Comparison of ENCODE assay signal across 28 cellular contexts in genomic region chr2:2836343-2837070, GRCh38.
"Had no signal": no experiment of that assay in that cellular context is flagged by ENCODE, and none has a peak within 500 bp of the region (broad histone marks: within the 10 kb centered on the region; RNA-seq: fewer than 3 reads in every experiment).

No MANE protein-coding gene starts in this region.

- H3K27ac Mint-ChIP-seq: activated CD8-positive, alpha-beta T cell treated with anti-CD3 and anti-CD28 coated beads, Interleukin-2, amount 10 ng/mL, durations not matched to agents 7 days and 5 days; activated naive CD4-positive, alpha-beta T cell treated with anti-CD3 and anti-CD28 coated beads, Interleukin-2, amount 10 ng/mL, durations not matched to agents 7 days and 5 days; activated naive CD8-positive, alpha-beta T cell treated with anti-CD3 and anti-CD28 coated beads, Interleukin-2, amount 10 ng/mL, durations not matched to agents 7 days and 5 days; activated T-cell treated with anti-CD3 and anti-CD28 coated beads, Interleukin-2, amount 50 U/mL, for 24 hours; mesothelial cell of epicardium; naive thymus-derived CD4-positive, alpha-beta T cell; T-helper 17 cell had no signal

- H3K4me3 Mint-ChIP-seq: activated CD8-positive, alpha-beta T cell treated with anti-CD3 and anti-CD28 coated beads, Interleukin-2, amount 10 ng/mL, durations not matched to agents 7 days and 5 days; activated naive CD4-positive, alpha-beta T cell treated with anti-CD3 and anti-CD28 coated beads, Interleukin-2, amount 10 ng/mL, durations not matched to agents 7 days and 5 days; activated naive CD8-positive, alpha-beta T cell treated with anti-CD3 and anti-CD28 coated beads, Interleukin-2, amount 10 ng/mL, durations not matched to agents 7 days and 5 days; activated T-cell treated with anti-CD3 and anti-CD28 coated beads, Interleukin-2, amount 50 U/mL, for 24 hours; mesothelial cell of epicardium; naive thymus-derived CD4-positive, alpha-beta T cell; T-helper 17 cell had no signal

- H3K4me1 ChIP-seq: breast epithelium, esophagus squamous epithelium, right lobe of liver, testis, transverse colon had no signal

- H3K4me1 Mint-ChIP-seq: activated naive CD4-positive, alpha-beta T cell treated with anti-CD3 and anti-CD28 coated beads, Interleukin-2, amount 10 ng/mL, durations not matched to agents 7 days and 5 days; activated naive CD8-positive, alpha-beta T cell treated with anti-CD3 and anti-CD28 coated beads, Interleukin-2, amount 10 ng/mL, durations not matched to agents 7 days and 5 days; mesothelial cell of epicardium; T-helper 17 cell had no signal

- H3K36me3 Mint-ChIP-seq: activated naive CD4-positive, alpha-beta T cell treated with anti-CD3 and anti-CD28 coated beads, Interleukin-2, amount 10 ng/mL, durations not matched to agents 7 days and 5 days; activated naive CD8-positive, alpha-beta T cell treated with anti-CD3 and anti-CD28 coated beads, Interleukin-2, amount 10 ng/mL, durations not matched to agents 7 days and 5 days; mesothelial cell of epicardium; naive thymus-derived CD4-positive, alpha-beta T cell had no signal

- H3K27ac ChIP-seq: breast epithelium, epithelial cell of prostate, esophagus squamous epithelium, hepatocyte, right lobe of liver, testis, transverse colon, WERI-Rb-1 had no signal

- ATAC-seq: activated CD4-positive, CD25-positive, alpha-beta regulatory T cell treated with anti-CD3 and anti-CD28 coated beads, Interleukin-2, amount 50 U/mL, for 24 hours; activated CD8-positive, alpha-beta T cell treated with anti-CD3 and anti-CD28 coated beads, Interleukin-2, amount 10 ng/mL, durations not matched to agents 7 days and 5 days; left colon; naive thymus-derived CD4-positive, alpha-beta T cell; right lobe of liver; SK-N-SH treated with all-trans-retinoic acid at 6 μM for 48 hours; stimulated activated naive CD8-positive, alpha-beta T cell treated with anti-CD3 and anti-CD28 coated beads, Interleukin-15, Interleukin-2, amounts not matched to agents 100 U/mL and 50 U/mL, for 24 hours; T-helper 17 cell had no signal

- H3K4me3 ChIP-seq: breast epithelium, esophagus squamous epithelium, hepatocyte, right lobe of liver, testis, transverse colon had no signal

- H3K27me3 ChIP-seq: breast epithelium, esophagus squamous epithelium, hepatocyte, right lobe of liver, testis, transverse colon had no signal

- H3K27me3 Mint-ChIP-seq: activated naive CD4-positive, alpha-beta T cell treated with anti-CD3 and anti-CD28 coated beads, Interleukin-2, amount 10 ng/mL, durations not matched to agents 7 days and 5 days; T-helper 17 cell had no signal

- DNase-seq: activated CD4-positive, alpha-beta T cell treated with anti-CD3 and anti-CD28 coated beads for 48 hours; activated CD8-positive, alpha-beta T cell treated with anti-CD3 and anti-CD28 coated beads, Interleukin-2, amount 10 ng/mL, durations not matched to agents 7 days and 5 days; activated gamma-delta T cell; activated naive CD4-positive, alpha-beta T cell treated with anti-CD3 and anti-CD28 coated beads, Interleukin-2, amount 10 ng/mL, durations not matched to agents 7 days and 5 days; activated naive CD8-positive, alpha-beta T cell treated with anti-CD3 and anti-CD28 coated beads, Interleukin-2, amount 10 ng/mL, durations not matched to agents 7 days and 5 days; activated T-cell treated with anti-CD3 and anti-CD28 coated beads, Interleukin-2, amount 50 U/mL, for 24 hours; central memory CD4-positive, alpha-beta T cell; dermis blood vessel endothelial cell; effector CD8-positive, alpha-beta T cell; esophagus squamous epithelium; left colon; mammary epithelial cell; naive thymus-derived CD4-positive, alpha-beta T cell; right lobe of liver; stimulated activated CD4-positive, alpha-beta T cell treated with anti-CD3 and anti-CD28 coated beads, Interleukin-12 subunit alpha, Interleukin-12 subunit beta, amount 100 ng/mL, for 4 hours; stimulated activated CD4-positive, alpha-beta T cell treated with anti-CD3 and anti-CD28 coated beads, Interleukin-4, amount 100 ng/mL, for 1 hour; stimulated activated naive CD8-positive, alpha-beta T cell treated with anti-CD3 and anti-CD28 coated beads, Interleukin-15, Interleukin-2, amounts not matched to agents 100 U/mL and 50 U/mL, for 24 hours; T-helper 17 cell; T1000; testis; transverse colon; WERI-Rb-1 had no signal

- H3K9me3 Mint-ChIP-seq: activated naive CD4-positive, alpha-beta T cell treated with anti-CD3 and anti-CD28 coated beads, Interleukin-2, amount 10 ng/mL, durations not matched to agents 7 days and 5 days; activated naive CD8-positive, alpha-beta T cell treated with anti-CD3 and anti-CD28 coated beads, Interleukin-2, amount 10 ng/mL, durations not matched to agents 7 days and 5 days; activated T-cell treated with anti-CD3 and anti-CD28 coated beads, Interleukin-2, amount 50 U/mL, for 24 hours; mesothelial cell of epicardium had no signal
